10 cellular contexts compared by ENCODE assay signal in the genomic region with DNA sequence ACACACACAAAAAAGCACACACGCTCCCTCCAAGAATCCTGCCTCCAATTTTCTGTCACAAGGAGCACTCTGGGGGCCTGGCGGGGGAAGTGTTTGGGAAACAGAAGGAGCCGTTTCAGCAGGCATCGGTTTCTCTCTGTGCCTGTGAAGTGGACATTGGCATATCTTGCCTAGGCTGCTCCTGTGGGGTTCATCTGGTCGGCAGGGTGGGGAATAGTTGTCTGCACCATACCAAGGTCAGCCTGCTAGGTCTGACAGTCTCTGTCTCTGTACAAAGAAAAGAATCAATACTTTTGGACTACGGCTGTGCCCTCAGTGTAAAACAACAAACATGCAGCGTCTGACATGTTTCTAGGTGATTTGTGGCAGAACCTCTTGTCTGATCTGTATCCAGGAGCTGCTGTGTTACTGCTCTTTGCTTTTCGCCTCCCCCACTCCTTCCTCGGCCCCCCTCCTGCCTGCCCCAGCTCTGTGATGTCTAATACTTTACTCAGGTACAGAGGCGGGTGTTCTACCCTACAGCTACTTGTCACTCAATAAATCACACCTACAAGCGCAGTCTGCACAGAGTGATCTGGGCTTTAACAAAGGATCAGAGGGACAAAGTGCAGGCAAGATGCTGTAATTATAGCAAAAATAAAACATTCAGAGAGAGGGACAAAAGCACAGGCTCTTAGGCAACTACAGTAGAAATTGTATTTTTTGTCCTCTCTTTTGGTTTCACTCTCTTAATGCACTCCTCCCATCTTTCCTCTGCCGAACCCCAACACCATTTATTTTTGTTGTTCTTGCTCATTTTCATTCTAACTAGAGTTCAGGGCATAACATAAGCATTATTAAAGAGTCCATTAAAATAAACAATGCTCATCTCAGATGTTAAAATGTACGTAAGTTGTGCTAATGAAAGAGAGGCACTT.
DNase-seq lines count a peak whose midpoint lies in the region; ATAC-seq and TF ChIP-seq lines count a peak whose summit lies in the region.
"Had no signal": no experiment of that assay in that cellular context is flagged by ENCODE, and none has a peak within 500 bp of the region (broad histone marks: within the 10 kb centered on the region; RNA-seq: fewer than 3 reads in every experiment).

No MANE protein-coding gene starts in this region.

- no peaks in the 10 kb centered on the region for H3K27me3 Mint-ChIP-seq in activated T-cell treated with anti-CD3 and anti-CD28 coated beads, Interleukin-2, amount 50 U/mL, for 24 hours
- H3K27me3 Mint-ChIP-seq: activated naive CD8-positive, alpha-beta T cell treated with anti-CD3 and anti-CD28 coated beads, Interleukin-2, amount 10 ng/mL, durations not matched to agents 7 days and 5 days had no signal

- no peaks in the 10 kb centered on the region for H3K4me1 Mint-ChIP-seq in activated T-cell treated with anti-CD3 and anti-CD28 coated beads, Interleukin-2, amount 50 U/mL, for 24 hours (ENCODE audit: low read depth)
- H3K4me1 Mint-ChIP-seq: activated naive CD8-positive, alpha-beta T cell treated with anti-CD3 and anti-CD28 coated beads, Interleukin-2, amount 10 ng/mL, durations not matched to agents 7 days and 5 days had no signal

- H3K9ac ChIP-seq in duodenal mucosa (ENCODE audit: low read depth in 1 of 2, low read length in 2 of 2) = no peak overlapping the region

- no peak overlapping the region for H3K4me3 Mint-ChIP-seq in activated T-cell treated with anti-CD3 and anti-CD28 coated beads, Interleukin-2, amount 50 U/mL, for 24 hours
- H3K4me3 Mint-ChIP-seq: activated naive CD8-positive, alpha-beta T cell treated with anti-CD3 and anti-CD28 coated beads, Interleukin-2, amount 10 ng/mL, durations not matched to agents 7 days and 5 days had no signal

- H3K36me3 ChIP-seq in duodenal mucosa (ENCODE audit: control insufficient read depth in 1 of 2, insufficient read depth in 2 of 2, low read length in 2 of 2) (no peaks in the 10 kb centered on the region), lower lobe of right lung (no peaks in the 10 kb centered on the region), upper lobe of right lung (no peaks in the 10 kb centered on the region)

- H3K9me3 ChIP-seq in duodenal mucosa (ENCODE audit: control insufficient read depth in 1 of 2, low read length in 2 of 2) (no peaks in the 10 kb centered on the region), lower lobe of right lung (no peaks in the 10 kb centered on the region), upper lobe of right lung (no peaks in the 10 kb centered on the region)

- H3K9me3 Mint-ChIP-seq in activated T-cell treated with anti-CD3 and anti-CD28 coated beads, Interleukin-2, amount 50 U/mL, for 24 hours = no peaks in the 10 kb centered on the region
- H3K9me3 Mint-ChIP-seq: activated naive CD8-positive, alpha-beta T cell treated with anti-CD3 and anti-CD28 coated beads, Interleukin-2, amount 10 ng/mL, durations not matched to agents 7 days and 5 days had no signal

- peak; percentile 27 for DNase-seq in NCI-H2107 treated with DMSO at 0.1 percent for 48 hours (lab: John Stamatoyannopoulos, UW; ENCODE audit: unreplicated experiment)
- no peak for DNase-seq in NCI-H2107 (lab: John Stamatoyannopoulos, UW)
- no peak for DNase-seq in lower lobe of right lung
- no peak for DNase-seq in upper lobe of right lung
- no peak for DNase-seq in NCI-H226
- DNase-seq in activated T-cell treated with anti-CD3 and anti-CD28 coated beads, Interleukin-2, amount 50 U/mL, for 24 hours = no peak
- DNase-seq: activated naive CD8-positive, alpha-beta T cell treated with anti-CD3 and anti-CD28 coated beads, Interleukin-2, amount 10 ng/mL, durations not matched to agents 7 days and 5 days; stimulated activated CD4-positive, alpha-beta T cell treated with anti-CD3 and anti-CD28 coated beads, Interleukin-12 subunit alpha, Interleukin-12 subunit beta, amount 100 ng/mL, for 4 hours had no signal

- no peaks in the 10 kb centered on the region for H3K36me3 Mint-ChIP-seq in activated T-cell treated with anti-CD3 and anti-CD28 coated beads, Interleukin-2, amount 50 U/mL, for 24 hours (ENCODE audit: low read depth)
- H3K36me3 Mint-ChIP-seq: activated naive CD8-positive, alpha-beta T cell treated with anti-CD3 and anti-CD28 coated beads, Interleukin-2, amount 10 ng/mL, durations not matched to agents 7 days and 5 days had no signal

- H3K27ac Mint-ChIP-seq in activated T-cell treated with anti-CD3 and anti-CD28 coated beads, Interleukin-2, amount 50 U/mL, for 24 hours = no peak overlapping the region
- H3K27ac Mint-ChIP-seq: activated naive CD8-positive, alpha-beta T cell treated with anti-CD3 and anti-CD28 coated beads, Interleukin-2, amount 10 ng/mL, durations not matched to agents 7 days and 5 days had no signal

- H3K27me3 ChIP-seq in duodenal mucosa (ENCODE audit: control insufficient read depth in 1 of 2, insufficient read depth in 2 of 2, low read length in 2 of 2) (no peaks in the 10 kb centered on the region), lower lobe of right lung (ENCODE audit: low read depth) (no peaks in the 10 kb centered on the region), upper lobe of right lung (no peaks in the 10 kb centered on the region)

- intact Hi-C loops in lower lobe of right lung (cut with DNase I) = no loop called here
- intact Hi-C loops in upper lobe of right lung (cut with DNase I) = no loop called here

- TF ChIP-seq CTCF in lower lobe of right lung (IDR thresholded peaks at IDR 0.05) (no peak), upper lobe of right lung (IDR thresholded peaks at IDR 0.05) (no peak)

- H3K4me1 ChIP-seq in duodenal mucosa (ENCODE audit: control insufficient read depth in 1 of 2, insufficient read depth in 2 of 2, low read length in 2 of 2) (no peaks in the 10 kb centered on the region), lower lobe of right lung (no peaks in the 10 kb centered on the region), upper lobe of right lung (no peaks in the 10 kb centered on the region)

- H3K27ac ChIP-seq in duodenal mucosa (ENCODE audit: low read depth, low read length) (no peak overlapping the region), lower lobe of right lung (no peak overlapping the region), upper lobe of right lung (peak overlapping the region; percentile 40)

- no peak for ATAC-seq in lower lobe of right lung
- ATAC-seq in upper lobe of right lung = no peak
- no peak for ATAC-seq in GM18868 (IDR thresholded peaks at IDR 0.05; ENCODE audit: unreplicated experiment)

- H3K4me3 ChIP-seq in duodenal mucosa (ENCODE audit: low read depth in 1 of 2, low read length in 2 of 2) = peak overlapping the region; percentile 14 to 26
- H3K4me3 ChIP-seq in lower lobe of right lung = peak overlapping the region; percentile 35
- H3K4me3 ChIP-seq in upper lobe of right lung = peak overlapping the region; percentile 28
